23 cellular contexts compared by ENCODE assay signal in genomic region chr3:156033428-156033827, GRCh38.
"Had no signal": no experiment of that assay in that cellular context is flagged by ENCODE, and none has a peak within 500 bp of the region (broad histone marks: within the 10 kb centered on the region; RNA-seq: fewer than 3 reads in every experiment).

No MANE protein-coding gene starts in this region.

- H3K27ac ChIP-seq: breast epithelium, epithelial cell of prostate, neutrophil, ovary, psoas muscle, right atrium auricular region, thyroid gland, WERI-Rb-1 had no signal

- DNase-seq: activated CD4-positive, alpha-beta T cell treated with anti-CD3 and anti-CD28 coated beads for 1 hour; activated CD8-positive, alpha-beta memory T cell treated with anti-CD3 and anti-CD28 coated beads, Interleukin-2, amount 50 U/mL, for 4 hours; activated naive CD4-positive, alpha-beta T cell treated with anti-CD3 and anti-CD28 coated beads for 36 hours; activated naive CD8-positive, alpha-beta T cell treated with anti-CD3 and anti-CD28 coated beads, Interleukin-2, amount 10 ng/mL, durations not matched to agents 7 days and 5 days; activated T-cell treated with anti-CD3 and anti-CD28 coated beads, Interleukin-2, amount 50 U/mL, for 24 hours; amniotic stem cell; cortex of kidney; immature natural killer cell; naive thymus-derived CD8-positive, alpha-beta T cell; ovary; psoas muscle; stimulated activated CD4-positive, alpha-beta T cell treated with anti-CD3 and anti-CD28 coated beads, Interleukin-12 subunit alpha, Interleukin-12 subunit beta, amount 100 ng/mL, for 4 hours; substantia nigra; T-cell; thyroid gland; WERI-Rb-1 had no signal

- H3K9me3 Mint-ChIP-seq: activated naive CD4-positive, alpha-beta T cell treated with anti-CD3 and anti-CD28 coated beads for 36 hours; activated naive CD8-positive, alpha-beta T cell treated with anti-CD3 and anti-CD28 coated beads, Interleukin-2, amount 10 ng/mL, durations not matched to agents 7 days and 5 days; activated T-cell treated with anti-CD3 and anti-CD28 coated beads, Interleukin-2, amount 50 U/mL, for 24 hours; naive thymus-derived CD8-positive, alpha-beta T cell; stimulated activated naive CD8-positive, alpha-beta T cell treated with anti-CD3 and anti-CD28 coated beads, Interleukin-15, Interleukin-2, amounts not matched to agents 100 ng/mL and 50 ng/mL, for 24 hours; T-cell; T-helper 2 cell treated with Interferon-gamma antibody and Interleukin-4, amounts not matched to agents 5 μg/mL and 100 μg/mL, for 36 hours had no signal

- H3K4me1 Mint-ChIP-seq: activated naive CD8-positive, alpha-beta T cell treated with anti-CD3 and anti-CD28 coated beads, Interleukin-2, amount 10 ng/mL, durations not matched to agents 7 days and 5 days; immature natural killer cell; naive thymus-derived CD8-positive, alpha-beta T cell; T-cell had no signal

- H3K9me3 ChIP-seq: breast epithelium, neutrophil, ovary, psoas muscle, right atrium auricular region, thyroid gland had no signal

- H3K4me3 Mint-ChIP-seq: activated naive CD4-positive, alpha-beta T cell treated with anti-CD3 and anti-CD28 coated beads for 36 hours; activated naive CD8-positive, alpha-beta T cell treated with anti-CD3 and anti-CD28 coated beads, Interleukin-2, amount 10 ng/mL, durations not matched to agents 7 days and 5 days; activated T-cell treated with anti-CD3 and anti-CD28 coated beads, Interleukin-2, amount 50 U/mL, for 24 hours; immature natural killer cell; naive thymus-derived CD8-positive, alpha-beta T cell; stimulated activated naive CD8-positive, alpha-beta T cell treated with anti-CD3 and anti-CD28 coated beads, Interleukin-15, Interleukin-2, amounts not matched to agents 100 ng/mL and 50 ng/mL, for 24 hours; T-cell; T-helper 2 cell treated with Interferon-gamma antibody and Interleukin-4, amounts not matched to agents 5 μg/mL and 100 μg/mL, for 36 hours had no signal

- H3K4me1 ChIP-seq: breast epithelium, psoas muscle, right atrium auricular region had no signal

- H3K4me3 ChIP-seq: breast epithelium, lung, ovary, psoas muscle, right atrium auricular region, thyroid gland had no signal

- H3K36me3 Mint-ChIP-seq: activated naive CD8-positive, alpha-beta T cell treated with anti-CD3 and anti-CD28 coated beads, Interleukin-2, amount 10 ng/mL, durations not matched to agents 7 days and 5 days; immature natural killer cell; naive thymus-derived CD8-positive, alpha-beta T cell; T-cell had no signal

- H3K27ac Mint-ChIP-seq: activated naive CD4-positive, alpha-beta T cell treated with anti-CD3 and anti-CD28 coated beads for 36 hours; activated naive CD8-positive, alpha-beta T cell treated with anti-CD3 and anti-CD28 coated beads, Interleukin-2, amount 10 ng/mL, durations not matched to agents 7 days and 5 days; activated T-cell treated with anti-CD3 and anti-CD28 coated beads, Interleukin-2, amount 50 U/mL, for 24 hours; immature natural killer cell; naive thymus-derived CD8-positive, alpha-beta T cell; stimulated activated naive CD8-positive, alpha-beta T cell treated with anti-CD3 and anti-CD28 coated beads, Interleukin-15, Interleukin-2, amounts not matched to agents 100 ng/mL and 50 ng/mL, for 24 hours; T-cell; T-helper 2 cell treated with Interferon-gamma antibody and Interleukin-4, amounts not matched to agents 5 μg/mL and 100 μg/mL, for 36 hours had no signal

- H3K27me3 ChIP-seq: breast epithelium, neutrophil, ovary, right atrium auricular region, thyroid gland had no signal

- H3K27me3 Mint-ChIP-seq: activated naive CD8-positive, alpha-beta T cell treated with anti-CD3 and anti-CD28 coated beads, Interleukin-2, amount 10 ng/mL, durations not matched to agents 7 days and 5 days; activated T-cell treated with anti-CD3 and anti-CD28 coated beads, Interleukin-2, amount 50 U/mL, for 24 hours had no signal

- H3K36me3 ChIP-seq: breast epithelium, neutrophil, ovary, right atrium auricular region, thyroid gland, WERI-Rb-1 had no signal
